8 cellular contexts compared by ENCODE assay signal in the genomic region with DNA sequence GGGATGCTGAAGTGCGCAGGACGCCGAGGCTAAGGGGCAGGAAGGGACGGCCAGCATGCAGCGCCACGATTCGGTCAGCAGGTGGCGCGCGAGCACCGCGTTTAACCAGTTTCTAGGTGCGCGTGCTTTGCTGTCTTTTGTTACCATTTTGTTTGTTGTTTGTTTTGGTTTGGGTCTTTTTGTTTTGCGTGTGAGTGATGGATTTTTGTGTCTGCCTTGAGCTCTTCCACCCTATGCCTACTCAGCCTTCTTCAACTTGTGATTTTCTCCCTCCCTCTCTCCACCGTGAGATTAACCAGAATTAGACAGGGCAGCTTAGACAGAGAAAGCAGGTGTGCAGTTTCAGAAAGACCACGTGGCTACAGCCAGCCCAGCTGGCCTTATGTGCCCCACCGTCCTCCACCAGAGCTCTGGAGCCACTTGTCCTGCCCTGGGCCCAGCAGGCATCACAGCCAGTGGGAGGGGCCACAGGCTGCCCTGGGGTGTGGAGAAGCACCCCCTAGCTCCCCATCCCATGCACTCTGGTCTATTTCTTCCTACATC.
DNase-seq lines count a peak whose midpoint lies in the region; ATAC-seq and TF ChIP-seq lines count a peak whose summit lies in the region.

No MANE protein-coding gene starts in this region.

- no peaks in the 10 kb centered on the region for H3K27me3 Mint-ChIP-seq in CD4-positive, CD25-positive, alpha-beta regulatory T cell

- peaks cover 0 to 12% (median 2%) of the 10 kb centered on the region in 4 donors for H3K4me1 Mint-ChIP-seq in CD4-positive, CD25-positive, alpha-beta regulatory T cell

- peak; percentile 85 to 100 (median 98) for TF ChIP-seq CTCF in dorsolateral prefrontal cortex (IDR thresholded peaks at IDR 0.05 in 54 of 56, conservative IDR thresholded peaks at IDR 0.05 in 2 of 56; ENCODE audit: low read depth in 1 of 56, partially characterized antibody in 56 of 56)

- H3K9me3 Mint-ChIP-seq in CD4-positive, CD25-positive, alpha-beta regulatory T cell = no peaks in the 10 kb centered on the region

- H3K36me3 ChIP-seq in CD4-positive, CD25-positive, alpha-beta regulatory T cell (ENCODE audit: control insufficient read depth, insufficient read depth, low read length) = no peaks in the 10 kb centered on the region

- peak; percentile 73 to 82 for ATAC-seq in CD4-positive, CD25-positive, alpha-beta regulatory T cell (ENCODE audit: low read depth in 2 of 2)
- ATAC-seq in GM19395 (IDR thresholded peaks at IDR 0.05; ENCODE audit: unreplicated experiment) (peak; percentile 95), HG03457 (IDR thresholded peaks at IDR 0.05; ENCODE audit: unreplicated experiment) (peak; percentile 89)

- no peaks in the 10 kb centered on the region for H3K27me3 ChIP-seq in CD4-positive, CD25-positive, alpha-beta regulatory T cell (ENCODE audit: control insufficient read depth, insufficient read depth, low read length)
- H3K27me3 ChIP-seq in dorsolateral prefrontal cortex = no peaks in the 10 kb centered on the region

- peak overlapping the region; percentile 58 for H3K4me3 ChIP-seq in CD4-positive, CD25-positive, alpha-beta regulatory T cell (ENCODE audit: low read depth, low read length)
- peak overlapping the region in 51 of 59 donors; percentile 0 to 58 (median 38) for H3K4me3 ChIP-seq in dorsolateral prefrontal cortex

- H3K27ac Mint-ChIP-seq in CD4-positive, CD25-positive, alpha-beta regulatory T cell = peak overlapping the region in 1 of 3 donors; percentile 23

- intact Hi-C loops in dorsolateral prefrontal cortex (cut with DNase I) = loop anchor here in 1 of 2 donors (5.0 kb wide), 1 partner anchor 1590 kb away; no protein-coding TSS in a partner anchor

- peak; percentile 49 to 65 (median 65) for DNase-seq in CD4-positive, CD25-positive, alpha-beta regulatory T cell
- DNase-seq in NCI-H524 (lab: John Stamatoyannopoulos, UW) = peak; percentile 94 to 99
- DNase-seq in activated CD4-positive, alpha-beta T cell treated with anti-CD3 and anti-CD28 coated beads, Interleukin-2, amount 50 U/mL, for 4 hours = peak; percentile 64 to 67
- DNase-seq in dorsolateral prefrontal cortex = peak; percentile 68 to 86 (median 70)
- DNase-seq in lung microvascular endothelial cell (ENCODE audit: low read depth in 2 of 2) = peak; percentile 63 to 74
- peak; percentile 52 for DNase-seq in stimulated activated CD8-positive, alpha-beta memory T cell treated with anti-CD3 and anti-CD28 coated beads, Interleukin-12 subunit alpha, Interleukin-12 subunit beta, amount 100 ng/mL, for 4 hours (ENCODE audit: low read depth)

- H3K9me3 ChIP-seq in CD4-positive, CD25-positive, alpha-beta regulatory T cell (ENCODE audit: control insufficient read depth in 2 of 2, low read length in 2 of 2) = no peaks in the 10 kb centered on the region

- H3K27ac ChIP-seq in CD4-positive, CD25-positive, alpha-beta regulatory T cell (ENCODE audit: insufficient read depth, low read length, poor library complexity, severe bottlenecking) = no peak overlapping the region
- peak overlapping the region in 1 of 59 donors; percentile 46 for H3K27ac ChIP-seq in dorsolateral prefrontal cortex

- H3K4me1 ChIP-seq in CD4-positive, CD25-positive, alpha-beta regulatory T cell (ENCODE audit: control insufficient read depth, insufficient read depth, low read length, poor library complexity, severe bottlenecking) = peaks cover 3% of the 10 kb centered on the region

- H3K4me3 Mint-ChIP-seq in CD4-positive, CD25-positive, alpha-beta regulatory T cell = peak overlapping the region in 2 of 4 donors; percentile 64 to 69

- H3K36me3 Mint-ChIP-seq in CD4-positive, CD25-positive, alpha-beta regulatory T cell = no peaks in the 10 kb centered on the region
